Comparison of ENCODE assay signal across 35 cellular contexts in genomic region chr19:42794751-42795150, GRCh38. TPM values are rescaled to one million over a fixed set of nuclear protein-coding genes. Genes with fewer than 3 reads are reported as not detected.
"Had no signal": no experiment of that assay in that cellular context is flagged by ENCODE, and none has a peak within 500 bp of the region (broad histone marks: within the 10 kb centered on the region; RNA-seq: fewer than 3 reads in every experiment).

No MANE protein-coding gene starts in this region.

- H3K4me1 ChIP-seq: body of pancreas, heart right ventricle, left lung, lower lobe of right lung, neural progenitor cell, parathyroid adenoma, psoas muscle, suprapubic skin, tibial artery, upper lobe of right lung had no signal

- ATAC-seq: activated T-cell treated with anti-CD3 and anti-CD28 coated beads, Interleukin-2, amount 50 U/mL, for 72 hours; body of pancreas; esophagus mucosa; heart right ventricle; left lung; lower lobe of right lung; natural killer cell; psoas muscle; upper lobe of right lung had no signal

- H3K9ac ChIP-seq: neural progenitor cell, parathyroid adenoma had no signal

- H3K4me3 ChIP-seq: body of pancreas, heart right ventricle, left lung, lower lobe of right lung, neural progenitor cell, psoas muscle, smooth muscle cell, suprapubic skin, tibial artery, upper lobe of right lung had no signal

- H2AFZ ChIP-seq: neural progenitor cell, parathyroid adenoma had no signal

- H3K27ac ChIP-seq: body of pancreas, heart right ventricle, left lung, lower lobe of right lung, neural progenitor cell, parathyroid adenoma, psoas muscle, suprapubic skin, tibial artery, upper lobe of right lung, VCaP had no signal

- H3K36me3 ChIP-seq: heart right ventricle, left lung, lower lobe of right lung, neural progenitor cell, suprapubic skin, tibial artery, upper lobe of right lung had no signal

- DNase-seq: activated CD4-positive, alpha-beta T cell treated with anti-CD3 and anti-CD28 coated beads for 4 hours; activated CD4-positive, alpha-beta T cell treated with anti-CD3 and anti-CD28 coated beads, Interleukin-2, amount 50 U/mL, for 4 hours; activated effector memory CD4-positive, alpha-beta T cell treated with Interleukin-2 at 50 U/mL for 16 hours; activated naive CD4-positive, alpha-beta T cell treated with Interleukin-2 at 50 U/mL for 16 hours; activated T-cell treated with anti-CD3 and anti-CD28 coated beads for 4 hours; activated T-cell treated with anti-CD3 and anti-CD28 coated beads, Interleukin-2, amount 50 U/mL, for 72 hours; anterior cingulate cortex; body of pancreas; cerebellar nuclear complex; cortex of kidney; endodermal cell; foreskin melanocyte; heart right ventricle; left lung; lower lobe of right lung; mesendoderm; natural killer cell; occipital lobe; psoas muscle; stimulated activated CD4-positive, alpha-beta T cell treated with anti-CD3 and anti-CD28 coated beads, Interleukin-1b, Interleukin-23, amount 100 ng/mL, for 48 hours; stimulated activated naive CD4-positive, alpha-beta T cell; T-helper 9 cell; tibial artery; upper lobe of right lung had no signal

- H3K27me3 ChIP-seq: body of pancreas, left lung, neural progenitor cell, suprapubic skin, tibial artery, upper lobe of right lung had no signal

- H3K4me2 ChIP-seq: neural progenitor cell, smooth muscle cell had no signal

- H3K9me3 ChIP-seq: upper lobe of right lung had no signal

- FAIRE-seq: TTC549 had no signal

RNA-seq across cellular contexts. Expression of gene PSG8, which starts 29.3 kb away (rescaled TPM):
- total RNA-seq: activated T-cell treated with anti-CD3 and anti-CD28 coated beads, Interleukin-2, amount 50 U/mL, for 72 hours; body of pancreas; endodermal cell; esophagus mucosa; glomerular endothelial cell; heart right ventricle; kidney epithelial cell; left lung; lower lobe of right lung; mononuclear cell; natural killer cell; occipital lobe; psoas muscle; smooth muscle cell; suprapubic skin; upper lobe of right lung had no signal
- polyA plus RNA-seq: adipose tissue, heart right ventricle, psoas muscle, smooth muscle cell had no signal

RNA-seq across cellular contexts. Expression of gene PSG3, which starts 54.5 kb away (rescaled TPM):
- total RNA-seq: activated T-cell treated with anti-CD3 and anti-CD28 coated beads, Interleukin-2, amount 50 U/mL, for 72 hours; body of pancreas; endodermal cell; esophagus mucosa; glomerular endothelial cell; heart right ventricle; kidney epithelial cell; left lung; lower lobe of right lung; natural killer cell; occipital lobe; psoas muscle; smooth muscle cell; suprapubic skin; upper lobe of right lung had no signal
- polyA plus RNA-seq: adipose tissue, heart right ventricle, psoas muscle, smooth muscle cell had no signal
